ENCODE assay signal across 16 cellular contexts in the genomic region with DNA sequence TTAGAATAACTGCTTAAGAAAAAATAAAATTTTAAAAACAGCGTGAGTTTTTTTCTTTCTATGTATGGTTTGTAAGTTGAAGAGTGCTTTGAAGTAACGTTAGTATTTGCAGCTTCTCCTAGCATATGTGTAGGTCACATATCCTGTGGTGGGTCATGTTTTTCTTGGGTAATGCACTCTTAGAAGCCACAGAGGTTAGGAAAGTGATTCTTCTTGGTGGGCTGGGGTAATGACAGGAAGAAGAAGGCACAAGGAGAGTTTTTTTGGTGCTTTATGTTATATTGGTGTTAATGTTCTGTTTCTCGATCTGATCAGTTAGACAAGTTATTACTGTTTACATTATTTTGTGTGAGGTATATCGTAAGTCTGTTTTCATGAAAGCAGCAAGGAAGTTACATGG.
A peak's percentile ranks its signal among the peaks of the same experiment; 100 is the strongest.
DNase-seq lines count a peak whose midpoint lies in the region; ATAC-seq and FAIRE-seq lines count a peak whose summit lies in the region.
"Had no signal": no experiment of that assay in that cellular context is flagged by ENCODE, and none has a peak within 500 bp of the region (broad histone marks: within the 10 kb centered on the region; RNA-seq: fewer than 3 reads in every experiment).

No MANE protein-coding gene starts in this region.

- H3K36me3 Mint-ChIP-seq in activated T-cell treated with anti-CD3 and anti-CD28 coated beads, Interleukin-2, amount 50 U/mL, for 72 hours (ENCODE audit: insufficient read depth in 2 of 2) = peaks cover 0 to 2% of the 10 kb centered on the region in 2 donors
- H3K36me3 Mint-ChIP-seq in stimulated activated naive CD8-positive, alpha-beta T cell treated with anti-CD3 and anti-CD28 coated beads, Interleukin-15, Interleukin-2, amounts not matched to agents 100 ng/mL and 50 ng/mL, for 24 hours (ENCODE audit: low read depth) = peaks cover 54% of the 10 kb centered on the region

- H3K4me1 Mint-ChIP-seq in activated T-cell treated with anti-CD3 and anti-CD28 coated beads, Interleukin-2, amount 50 U/mL, for 72 hours (ENCODE audit: low read depth) = peaks cover 31% of the 10 kb centered on the region
- peaks cover 40% of the 10 kb centered on the region for H3K4me1 Mint-ChIP-seq in stimulated activated naive CD8-positive, alpha-beta T cell treated with anti-CD3 and anti-CD28 coated beads, Interleukin-15, Interleukin-2, amounts not matched to agents 100 ng/mL and 50 ng/mL, for 24 hours (ENCODE audit: low read depth)

- DNase-seq in activated T-cell treated with anti-CD3 and anti-CD28 coated beads, Interleukin-2, amount 50 U/mL, for 72 hours = peak; percentile 9 to 18
- no peak for DNase-seq in activated T-cell treated with anti-CD3 and anti-CD28 coated beads, Interleukin-2, amount 50 U/mL, for 48 hours
- DNase-seq in NOMO-1 treated with DMSO at 0.1 percent for 48 hours (lab: John Stamatoyannopoulos, UW; ENCODE audit: unreplicated experiment) (peak; percentile 42), RCC 7860 (ENCODE audit: low spot score) (no peak), NCI-H1436 (lab: John Stamatoyannopoulos, UW) (no peak)
- peak; percentile 8 for DNase-seq in central memory CD4-positive, alpha-beta T cell
- DNase-seq: effector memory CD4-positive, alpha-beta T cell; HCEC 1CT; NCI-H1048; NCI-H2171; stimulated activated naive CD4-positive, alpha-beta T cell treated with Interleukin-2 at 50 U/mL for 16 hours; uterus had no signal

- FAIRE-seq in RCC 7860 (lab: Jason Lieb, UNC) = no peak
- FAIRE-seq: D721Med had no signal

- H3K9me3 Mint-ChIP-seq in activated T-cell treated with anti-CD3 and anti-CD28 coated beads, Interleukin-2, amount 50 U/mL, for 72 hours = no peaks in the 10 kb centered on the region
- H3K9me3 Mint-ChIP-seq in stimulated activated naive CD8-positive, alpha-beta T cell treated with anti-CD3 and anti-CD28 coated beads, Interleukin-15, Interleukin-2, amounts not matched to agents 100 ng/mL and 50 ng/mL, for 24 hours = no peaks in the 10 kb centered on the region

- H3K27me3 Mint-ChIP-seq in activated T-cell treated with anti-CD3 and anti-CD28 coated beads, Interleukin-2, amount 50 U/mL, for 72 hours (ENCODE audit: low read depth) = no peaks in the 10 kb centered on the region
- no peaks in the 10 kb centered on the region for H3K27me3 Mint-ChIP-seq in stimulated activated naive CD8-positive, alpha-beta T cell treated with anti-CD3 and anti-CD28 coated beads, Interleukin-15, Interleukin-2, amounts not matched to agents 100 ng/mL and 50 ng/mL, for 24 hours

- peak; percentile 85 to 92 for ATAC-seq in activated T-cell treated with anti-CD3 and anti-CD28 coated beads, Interleukin-2, amount 50 U/mL, for 72 hours (replicated peaks in 1 of 2)
- ATAC-seq in HG03108 (IDR thresholded peaks at IDR 0.05; ENCODE audit: unreplicated experiment) = no peak
- ATAC-seq: left lobe of liver had no signal

- H3K27ac Mint-ChIP-seq in activated T-cell treated with anti-CD3 and anti-CD28 coated beads, Interleukin-2, amount 50 U/mL, for 72 hours = peak overlapping the region; percentile 96
- peak overlapping the region; percentile 90 for H3K27ac Mint-ChIP-seq in stimulated activated naive CD8-positive, alpha-beta T cell treated with anti-CD3 and anti-CD28 coated beads, Interleukin-15, Interleukin-2, amounts not matched to agents 100 ng/mL and 50 ng/mL, for 24 hours

- H3K4me3 Mint-ChIP-seq in activated T-cell treated with anti-CD3 and anti-CD28 coated beads, Interleukin-2, amount 50 U/mL, for 72 hours = peak overlapping the region; percentile 60 to 86
- peak overlapping the region; percentile 70 for H3K4me3 Mint-ChIP-seq in stimulated activated naive CD8-positive, alpha-beta T cell treated with anti-CD3 and anti-CD28 coated beads, Interleukin-15, Interleukin-2, amounts not matched to agents 100 ng/mL and 50 ng/mL, for 24 hours

Comparison
In these comparisons a context has a peak if more than half of its experiments do, and no peak if none do; other contexts are left out.
1. DNase-seq: peak in activated T-cell treated with anti-CD3 and anti-CD28 coated beads, Interleukin-2, amount 50 U/mL, for 72 hours (2 of 2), NOMO-1 treated with DMSO at 0.1 percent for 48 hours (single experiment) and central memory CD4-positive, alpha-beta T cell (single experiment); none in activated T-cell treated with anti-CD3 and anti-CD28 coated beads, Interleukin-2, amount 50 U/mL, for 48 hours (0 of 2), RCC 7860 (single experiment) and NCI-H1436 (single experiment).